ENCODE assay signal across 8 cellular contexts in the genomic region with DNA sequence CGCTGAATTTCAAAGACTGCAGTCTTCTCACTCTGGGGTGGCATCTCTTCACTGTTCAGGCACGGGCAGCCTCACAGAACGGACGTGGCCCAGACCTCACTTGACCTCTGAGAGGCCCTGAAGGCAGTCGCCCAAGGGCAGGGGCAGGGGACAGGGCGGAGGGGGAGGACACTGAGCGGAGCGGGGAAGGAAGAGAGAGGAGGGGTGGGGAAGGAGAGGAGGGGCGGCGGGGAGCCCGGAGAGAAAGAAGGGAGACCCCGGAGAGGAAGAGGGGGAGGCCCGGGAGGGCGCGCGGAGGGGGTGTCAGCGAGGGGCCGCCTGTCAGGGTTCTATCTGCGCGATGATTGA. TPM values are rescaled to one million over a fixed set of nuclear protein-coding genes. Genes with fewer than 3 reads are reported as not detected.
DNase-seq lines count a peak whose midpoint lies in the region; ATAC-seq and TF ChIP-seq lines count a peak whose summit lies in the region.

No MANE protein-coding gene starts in this region.

- no peak for TF ChIP-seq POLR2A in transverse colon (IDR thresholded peaks at IDR 0.05)

- no peaks in the 10 kb centered on the region for H3K36me3 Mint-ChIP-seq in activated naive CD4-positive, alpha-beta T cell treated with anti-CD3 and anti-CD28 coated beads, Interleukin-2, amount 10 ng/mL, durations not matched to agents 7 days and 5 days
- peaks cover 0 to 9% of the 10 kb centered on the region in 2 donors for H3K36me3 Mint-ChIP-seq in activated naive CD4-positive, alpha-beta T cell treated with anti-CD3 and anti-CD28 coated beads, Interleukin-2, amount 50 U/mL, for 72 hours

- H3K27me3 ChIP-seq in transverse colon: no peaks in the 10 kb centered on the region

- in situ Hi-C loops in astrocyte of the spinal cord (cut with HindIII; ENCODE audit: low sequenced_read_pairs): no loop called here
- in situ Hi-C loops in transverse colon (cut with MboI; ENCODE audit: low pct_ligation_motif_present in 1 of 4, low pct_unique_long_range_greater_than_20kb in 1 of 4, low sequenced_read_pairs in 3 of 4): no loop called here

- peak overlapping the region; percentile 81 to 86 (median 84) for H3K27ac ChIP-seq in transverse colon

- peaks cover 5% of the 10 kb centered on the region for H3K9me3 Mint-ChIP-seq in activated naive CD4-positive, alpha-beta T cell treated with anti-CD3 and anti-CD28 coated beads, Interleukin-2, amount 10 ng/mL, durations not matched to agents 7 days and 5 days
- peaks cover 7 to 9% of the 10 kb centered on the region in 2 donors for H3K9me3 Mint-ChIP-seq in activated naive CD4-positive, alpha-beta T cell treated with anti-CD3 and anti-CD28 coated beads, Interleukin-2, amount 50 U/mL, for 72 hours

- peaks cover 5% of the 10 kb centered on the region for H3K4me1 Mint-ChIP-seq in activated naive CD4-positive, alpha-beta T cell treated with anti-CD3 and anti-CD28 coated beads, Interleukin-2, amount 10 ng/mL, durations not matched to agents 7 days and 5 days

- intact Hi-C loops in left colon (cut with DNase I, micrococcal nuclease): no loop called here
- intact Hi-C loops in transverse colon (cut with DNase I; ENCODE audit: low total_unique reads): no loop called here

- TF ChIP-seq EP300 in transverse colon (IDR thresholded peaks at IDR 0.05; ENCODE audit: low read depth): no peak

- CTCF ChIA-PET in activated naive CD4-positive, alpha-beta T cell treated with anti-CD3 and anti-CD28 coated beads, Interleukin-2, amount 10 ng/mL, durations not matched to agents 7 days and 5 days (lab: Charles Lee): interaction anchor here (0.6 kb wide), 1 partner anchor 105 kb away, joined by 3 read pairs; no protein-coding TSS in a partner anchor

- 4 to 5% methylated on average over 14 to 20 of the region's 20 CpGs for WGBS in transverse colon (ENCODE audit: low coverage in 1 of 2), 2 donors

- TF ChIP-seq CTCF in astrocyte of the spinal cord (IDR thresholded peaks at IDR 0.05; ENCODE audit: low read depth, low read length) (no peak), transverse colon (IDR thresholded peaks at IDR 0.05) (no peak)

- peak overlapping the region; percentile 69 for H3K4me3 Mint-ChIP-seq in activated naive CD4-positive, alpha-beta T cell treated with anti-CD3 and anti-CD28 coated beads, Interleukin-2, amount 10 ng/mL, durations not matched to agents 7 days and 5 days

- no peak overlapping the region for H3K27ac Mint-ChIP-seq in activated naive CD4-positive, alpha-beta T cell treated with anti-CD3 and anti-CD28 coated beads, Interleukin-2, amount 10 ng/mL, durations not matched to agents 7 days and 5 days
- peak overlapping the region in 1 of 2 donors; percentile 77 for H3K27ac Mint-ChIP-seq in activated naive CD4-positive, alpha-beta T cell treated with anti-CD3 and anti-CD28 coated beads, Interleukin-2, amount 50 U/mL, for 72 hours

- ATAC-seq in activated naive CD4-positive, alpha-beta T cell treated with anti-CD3 and anti-CD28 coated beads, Interleukin-2, amount 50 U/mL, for 72 hours: no peak
- peak; percentile 34 for ATAC-seq in left colon
- ATAC-seq in HG02884 (IDR thresholded peaks at IDR 0.05; ENCODE audit: unreplicated experiment): no peak
- no peak for ATAC-seq in GM21786 (IDR thresholded peaks at IDR 0.05; ENCODE audit: unreplicated experiment)

- H3K27me3 Mint-ChIP-seq in activated naive CD4-positive, alpha-beta T cell treated with anti-CD3 and anti-CD28 coated beads, Interleukin-2, amount 10 ng/mL, durations not matched to agents 7 days and 5 days: peaks cover 13% of the 10 kb centered on the region

- DNase-seq in activated naive CD4-positive, alpha-beta T cell treated with anti-CD3 and anti-CD28 coated beads, Interleukin-2, amount 10 ng/mL, durations not matched to agents 7 days and 5 days: no peak
- no peak for DNase-seq in activated naive CD4-positive, alpha-beta T cell treated with anti-CD3 and anti-CD28 coated beads, Interleukin-2, amount 50 U/mL, for 72 hours (ENCODE audit: low spot score in 2 of 2)
- DNase-seq in astrocyte of the spinal cord (ENCODE audit: low read depth, low spot score) (no peak), left colon (no peak), transverse colon (no peak), NCI-H69 (lab: John Stamatoyannopoulos, UW) (no peak)

- H3K4me1 ChIP-seq in transverse colon: peaks cover 4 to 20% (median 16%) of the 10 kb centered on the region in 4 donors

- H3K36me3 ChIP-seq in transverse colon: no peaks in the 10 kb centered on the region

- no peaks in the 10 kb centered on the region for H3K9me3 ChIP-seq in transverse colon

- H3K4me3 ChIP-seq in astrocyte of the spinal cord (ENCODE audit: low read depth, low read length) (peak overlapping the region; percentile 43), transverse colon (peak overlapping the region; percentile 29 to 60 (median 58))

RNA-seq across cellular contexts. Expression of a gene that starts 58.7 kb away (rescaled TPM):
- total RNA-seq in activated naive CD4-positive, alpha-beta T cell treated with anti-CD3 and anti-CD28 coated beads, Interleukin-2, amount 50 U/mL, for 72 hours: 10 to 100 TPM; 34.7 to 40.1 TPM
- total RNA-seq in left colon (10 to 100 TPM; 81.7 to 82.4 TPM), transverse colon (100 to 1,000 TPM in 3 of 4 donors, 10 to 100 TPM in 1; 90.7 to 761 (median 173) TPM)
